Comparison of ENCODE assay signal across 18 cellular contexts in the genomic region with DNA sequence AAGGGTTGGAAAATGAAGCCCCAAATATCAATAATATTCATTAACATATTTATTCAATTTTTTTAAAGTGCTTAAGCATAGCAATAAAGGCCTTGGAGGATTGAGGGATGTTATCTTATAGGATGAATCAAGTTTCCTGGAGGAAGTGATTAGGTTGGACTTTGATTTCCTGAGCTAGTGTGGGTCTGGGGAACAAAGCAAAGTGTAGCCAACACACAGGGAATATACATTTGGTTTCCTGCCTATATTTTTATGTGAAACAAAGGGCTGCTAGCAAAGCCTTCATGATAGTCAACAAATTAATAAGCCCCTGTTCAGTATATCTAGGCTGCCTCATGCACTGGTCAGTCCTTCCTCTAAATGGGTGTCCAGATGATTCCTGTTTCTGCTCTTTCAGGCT.
"Had no signal": no experiment of that assay in that cellular context is flagged by ENCODE, and none has a peak within 500 bp of the region (broad histone marks: within the 10 kb centered on the region; RNA-seq: fewer than 3 reads in every experiment).

No MANE protein-coding gene starts in this region.

- ATAC-seq: heart right ventricle; left lung; lower lobe of right lung; naive thymus-derived CD8-positive, alpha-beta T cell; upper lobe of right lung had no signal

- H3K27ac ChIP-seq: heart right ventricle, left lung, lower lobe of right lung, neutrophil, right atrium auricular region, sigmoid colon, skin epidermis, testis, tibial nerve, upper lobe of right lung, vagina had no signal

- H3K27me3 ChIP-seq: heart right ventricle, left lung, neutrophil, right atrium auricular region, sigmoid colon, testis, tibial nerve, upper lobe of right lung, vagina had no signal

- H3K4me1 Mint-ChIP-seq: central memory CD8-positive, alpha-beta T cell; naive thymus-derived CD8-positive, alpha-beta T cell had no signal

- H3K36me3 ChIP-seq: heart right ventricle, left lung, lower lobe of right lung, neutrophil, right atrium auricular region, sigmoid colon, tibial nerve, upper lobe of right lung, vagina had no signal

- H3K4me3 Mint-ChIP-seq: central memory CD8-positive, alpha-beta T cell; naive thymus-derived CD8-positive, alpha-beta T cell had no signal

- H3K27me3 Mint-ChIP-seq: central memory CD8-positive, alpha-beta T cell had no signal

- H3K9me3 Mint-ChIP-seq: central memory CD8-positive, alpha-beta T cell had no signal

- H3K27ac Mint-ChIP-seq: naive thymus-derived CD8-positive, alpha-beta T cell had no signal

- H3K4me1 ChIP-seq: testis, vagina had no signal

- H3K9me3 ChIP-seq: heart right ventricle, left lung, lower lobe of right lung, neutrophil, right atrium auricular region, sigmoid colon, testis, tibial nerve, upper lobe of right lung, vagina had no signal

- DNase-seq: cortex of kidney; effector memory CD4-positive, alpha-beta T cell; heart right ventricle; islet precursor cell; left lung; lower lobe of right lung; naive thymus-derived CD8-positive, alpha-beta T cell; sigmoid colon; stimulated activated CD4-positive, alpha-beta T cell treated with anti-CD3 and anti-CD28 coated beads, Interleukin-2, amount 100 ng/mL, for 24 hours; stimulated activated naive CD4-positive, alpha-beta T cell treated with Interleukin-2 at 50 U/mL for 16 hours; testis; upper lobe of right lung had no signal

- H3K4me3 ChIP-seq: heart right ventricle, left lung, lower lobe of right lung, right atrium auricular region, sigmoid colon, skin epidermis, testis, tibial nerve, upper lobe of right lung, vagina had no signal
